ENCODE assay signal across 8 cellular contexts in genomic region chr10:95908450-95908849, GRCh38. TPM values are rescaled to one million over a fixed set of nuclear protein-coding genes. Genes with fewer than 3 reads are reported as not detected.
DNase-seq lines count a peak whose midpoint lies in the region; ATAC-seq, FAIRE-seq and TF ChIP-seq lines count a peak whose summit lies in the region.

No MANE protein-coding gene starts in this region.

- H3K27ac ChIP-seq in DND-41 (ENCODE audit: low read length) (no peak overlapping the region), coronary artery (peak overlapping the region in 1 of 2 donors; percentile 90), neural progenitor cell (no peak overlapping the region)

- H3K9me3 Mint-ChIP-seq in neural progenitor cell = no peaks in the 10 kb centered on the region

- DNase-seq in DND-41 (no peak), coronary artery (ENCODE audit: low spot score) (no peak), neural progenitor cell (ENCODE audit: low spot score) (no peak), hippocampal formation (lab: John Stamatoyannopoulos, UW) (no peak), D721Med (ENCODE audit: insufficient read length, low spot score) (no peak)
- no peak for DNase-seq in stimulated activated CD4-positive, alpha-beta T cell treated with anti-CD3 and anti-CD28 coated beads, Interleukin-12 subunit alpha, Interleukin-12 subunit beta, amount 100 ng/mL, for 4 hours

- H3K4me2 ChIP-seq in DND-41 (ENCODE audit: insufficient read depth, low read length) (peak overlapping the region; percentile 84), Loucy (ENCODE audit: low read depth, low read length, poor library complexity, severe bottlenecking) (peak overlapping the region; percentile 61), neural progenitor cell (peak overlapping the region; percentile 86)

- peak overlapping the region; percentile 93 for H3K4me3 Mint-ChIP-seq in neural progenitor cell

- H3K36me3 ChIP-seq in DND-41 (ENCODE audit: insufficient read depth, low read length) = peaks cover 3% of the 10 kb centered on the region; the same call in 1 of the 2 replicates
- H3K36me3 ChIP-seq in Loucy (ENCODE audit: insufficient read depth, low read length) = no peaks in the 10 kb centered on the region
- no peaks in the 10 kb centered on the region for H3K36me3 ChIP-seq in neural progenitor cell

- peak overlapping the region; percentile 84 for H2AFZ ChIP-seq in DND-41 (ENCODE audit: low read depth, low read length)
- H2AFZ ChIP-seq in Loucy (ENCODE audit: low read length) = peak overlapping the region; percentile 80
- H2AFZ ChIP-seq in neural progenitor cell (replicated peaks) = peak overlapping the region; percentile 96

- H3K9ac ChIP-seq in DND-41 (ENCODE audit: low read depth, low read length) (peak overlapping the region; percentile 62; the same call in 1 of the 2 replicates), Loucy (ENCODE audit: low read depth, low read length, poor library complexity, severe bottlenecking) (peak overlapping the region; percentile 71), neural progenitor cell (no peak overlapping the region)

- no peaks in the 10 kb centered on the region for H3F3A ChIP-seq in Loucy (ENCODE audit: low read depth)
- peaks cover 3% of the 10 kb centered on the region for H3F3A ChIP-seq in neural progenitor cell (ENCODE audit: low read depth)

- no peak overlapping the region for H3K27ac Mint-ChIP-seq in neural progenitor cell

- H3K36me3 Mint-ChIP-seq in neural progenitor cell = peaks cover 4% of the 10 kb centered on the region

- no peaks in the 10 kb centered on the region for H4K20me1 ChIP-seq in DND-41 (ENCODE audit: insufficient read depth, low read length)
- H4K20me1 ChIP-seq in Loucy (ENCODE audit: insufficient read depth, low read length, poor library complexity, severe bottlenecking) = no peaks in the 10 kb centered on the region
- H4K20me1 ChIP-seq in neural progenitor cell (ENCODE audit: low read depth) = no peaks in the 10 kb centered on the region

- peaks cover 20% of the 10 kb centered on the region for H3K4me1 ChIP-seq in DND-41 (ENCODE audit: insufficient read depth, low read length)
- H3K4me1 ChIP-seq in Loucy (ENCODE audit: insufficient read depth, low read length, poor library complexity, severe bottlenecking) = no peaks in the 10 kb centered on the region
- H3K4me1 ChIP-seq in neural progenitor cell = no peaks in the 10 kb centered on the region

- TF ChIP-seq CTCF in DND-41 (IDR thresholded peaks at IDR 0.05; ENCODE audit: borderline replicate concordance, extremely low read depth, low read length, poor library complexity, severe bottlenecking) (no peak), Loucy (conservative IDR thresholded peaks at IDR 0.05; ENCODE audit: low read length) (no peak), coronary artery (IDR thresholded peaks at IDR 0.05) (no peak), neural progenitor cell (IDR thresholded peaks at IDR 0.05) (no peak), D721Med (IDR thresholded peaks at IDR 0.05; ENCODE audit: insufficient read depth, missing control alignments) (no peak)

- H3K79me2 ChIP-seq in DND-41 (ENCODE audit: insufficient read depth, low read length) = no peaks in the 10 kb centered on the region
- H3K79me2 ChIP-seq in Loucy (ENCODE audit: insufficient read depth, low read length) = no peaks in the 10 kb centered on the region; the same call in 1 of the 2 replicates
- peaks cover 8% of the 10 kb centered on the region for H3K79me2 ChIP-seq in neural progenitor cell (ENCODE audit: low read depth)

- FAIRE-seq in D721Med (lab: Jason Lieb, UNC) = no peak

- peaks cover 4% of the 10 kb centered on the region for H3K27me3 Mint-ChIP-seq in neural progenitor cell (ENCODE audit: insufficient read depth, low read depth)

- H3K4me1 Mint-ChIP-seq in neural progenitor cell = no peaks in the 10 kb centered on the region

- ATAC-seq in DND-41 (ENCODE audit: insufficient read depth, low read depth) (no peak), GM21717 (IDR thresholded peaks at IDR 0.05; ENCODE audit: unreplicated experiment) (no peak)

- no peaks in the 10 kb centered on the region for H3K9me2 ChIP-seq in Loucy (replicated peaks; ENCODE audit: low read depth, low read length)

- H3K27me3 ChIP-seq in DND-41 (ENCODE audit: insufficient read depth, low read length, poor library complexity) = peaks cover 19% of the 10 kb centered on the region
- no peaks in the 10 kb centered on the region for H3K27me3 ChIP-seq in Loucy (ENCODE audit: insufficient read depth, low read length, poor library complexity, severe bottlenecking)
- peaks cover 12% of the 10 kb centered on the region for H3K27me3 ChIP-seq in neural progenitor cell

- H3K4me3 ChIP-seq in DND-41 (ENCODE audit: low read depth in 1 of 2, low read length in 2 of 2) (peak overlapping the region in 1 of 2 experiments; percentile 69; a peak in 1 of 4 replicates), Loucy (ENCODE audit: low read length, poor library complexity, severe bottlenecking) (peak overlapping the region; percentile 79), coronary artery (peak overlapping the region; percentile 87), neural progenitor cell (no peak overlapping the region)

- H3K9me3 ChIP-seq in DND-41 (ENCODE audit: insufficient read depth, low read length, severe bottlenecking) (no peaks in the 10 kb centered on the region), Loucy (ENCODE audit: insufficient read depth, low read depth, low read length) (no peaks in the 10 kb centered on the region), neural progenitor cell (ENCODE audit: low read depth) (no peaks in the 10 kb centered on the region)

RNA-seq across cellular contexts. Expression of gene CC2D2B, which starts 0.7 kb away (rescaled TPM):
- 0.22 and 0.37 TPM in 2 replicates for total RNA-seq in neural progenitor cell (ENCODE audit: low replicate concordance)
